In genomic region chr3:156677120-156677479, GRCh38 we compare ENCODE assay signal across 7 cellular contexts. TPM values are rescaled to one million over a fixed set of nuclear protein-coding genes. Genes with fewer than 3 reads are reported as not detected.
DNase-seq lines count a peak whose midpoint lies in the region; ATAC-seq, FAIRE-seq and TF ChIP-seq lines count a peak whose summit lies in the region.

No MANE protein-coding gene starts in this region.

- intact Hi-C loops in sigmoid colon (cut with DNase I): loop anchor here (5.0 kb wide), 1 partner anchor 140 kb away; no protein-coding TSS in a partner anchor

- H3K27me3 Mint-ChIP-seq in chondrocyte (ENCODE audit: low read depth): no peaks in the 10 kb centered on the region

- H3K36me3 ChIP-seq in RWPE2 (ENCODE audit: low read depth) (peaks cover 72% of the 10 kb centered on the region), sigmoid colon (peaks cover 0 to 32% (median 3%) of the 10 kb centered on the region in 4 donors)

- H3K4me3 ChIP-seq in RWPE2 (ENCODE audit: severe bottlenecking): peak overlapping the region; percentile 79
- peak overlapping the region in 2 of 4 donors; percentile 78 to 87 for H3K4me3 ChIP-seq in sigmoid colon

- no peak for TF ChIP-seq POLR2A in sigmoid colon (IDR thresholded peaks at IDR 0.05)

- H3K9me3 Mint-ChIP-seq in chondrocyte (ENCODE audit: low read depth): no peaks in the 10 kb centered on the region

- TF ChIP-seq CTCF in RWPE2 (IDR thresholded peaks at IDR 0.05; ENCODE audit: poor library complexity, severe bottlenecking) (no peak), chondrocyte (IDR thresholded peaks at IDR 0.05) (no peak), sigmoid colon (IDR thresholded peaks at IDR 0.05) (no peak), D721Med (IDR thresholded peaks at IDR 0.05; ENCODE audit: insufficient read depth, missing control alignments) (no peak), GM13977 (IDR thresholded peaks at IDR 0.05; ENCODE audit: extremely low read depth, insufficient read depth, missing control alignments) (no peak)

- no peak for TF ChIP-seq EP300 in sigmoid colon (IDR thresholded peaks at IDR 0.05)

- H3K27me3 ChIP-seq in RWPE2 (ENCODE audit: insufficient read depth, poor library complexity, severe bottlenecking) (no peaks in the 10 kb centered on the region), sigmoid colon (no peaks in the 10 kb centered on the region)

- no peak for ATAC-seq in RWPE2 (ENCODE audit: low read depth)

- DNase-seq in GM19239 (ENCODE audit: insufficient read length, low spot score): no peak
- no peak for DNase-seq in RWPE2 (ENCODE audit: low spot score)
- no peak for DNase-seq in chondrocyte (ENCODE audit: low spot score)
- no peak for DNase-seq in sigmoid colon
- no peak for DNase-seq in NCI-H1930 (lab: John Stamatoyannopoulos, UW)
- no peak for DNase-seq in D721Med (ENCODE audit: insufficient read length, low spot score)
- no peak for DNase-seq in GM13977 (ENCODE audit: low spot score)

- peak; percentile 66 for FAIRE-seq in GM19239 (lab: Jason Lieb, UNC)
- FAIRE-seq in D721Med (lab: Jason Lieb, UNC): no peak

- H3K9me3 ChIP-seq in RWPE2 (ENCODE audit: severe bottlenecking): no peaks in the 10 kb centered on the region
- no peaks in the 10 kb centered on the region for H3K9me3 ChIP-seq in sigmoid colon

- peaks cover 60% of the 10 kb centered on the region for H3K4me1 Mint-ChIP-seq in chondrocyte (ENCODE audit: low read depth)

- peaks cover 32% of the 10 kb centered on the region for H3K36me3 Mint-ChIP-seq in chondrocyte (ENCODE audit: low read depth)

- H3K27ac ChIP-seq in RWPE2 (ENCODE audit: poor library complexity, severe bottlenecking): peak overlapping the region; percentile 84
- H3K27ac ChIP-seq in sigmoid colon: peak overlapping the region in 3 of 4 donors; percentile 22 to 97 (median 96)

- in situ Hi-C loops in GM13977 (cut with MboI; ENCODE audit: low pct_unique_long_range_greater_than_20kb, low sequenced_read_pairs, unreplicated experiment): loop anchor here (10.0 kb wide), 1 partner anchor 458 kb away; no protein-coding TSS in a partner anchor

- H3K27ac Mint-ChIP-seq in chondrocyte (ENCODE audit: unreplicated experiment): peak overlapping the region; percentile 98

- WGBS in sigmoid colon, 2 donors: 61 to 73% methylated on average over 1 of the region's 1 CpG

- peak overlapping the region; percentile 96 for H3K4me3 Mint-ChIP-seq in chondrocyte (ENCODE audit: unreplicated experiment)

- H3K4me1 ChIP-seq in RWPE2 (ENCODE audit: insufficient read depth, poor library complexity, severe bottlenecking) (peaks cover 39% of the 10 kb centered on the region), sigmoid colon (peaks cover 0 to 66% (median 56%) of the 10 kb centered on the region in 4 donors)

RNA-seq across cellular contexts. Expression of gene TIPARP, which starts 2.7 kb away (rescaled TPM):
- 65.3 to 90.5 TPM (median 65.3 TPM) in 3 replicates for total RNA-seq in chondrocyte
- total RNA-seq in sigmoid colon: 10 to 100 TPM; 25.3 to 42.8 (median 27.0) TPM
- 10 to 100 TPM; 12.2 to 26.6 (median 18.0) TPM for polyA plus RNA-seq in sigmoid colon
